In genomic region chr6:33201147-33201545, GRCh38 we compare ENCODE assay signal across 8 cellular contexts. TPM values are rescaled to one million over a fixed set of nuclear protein-coding genes. Genes with fewer than 3 reads are reported as not detected.
DNase-seq lines count a peak whose midpoint lies in the region; ATAC-seq, FAIRE-seq and TF ChIP-seq lines count a peak whose summit lies in the region.

No MANE protein-coding gene starts in this region.

- peak overlapping the region; percentile 95 to 100 (median 97) for H3K27ac ChIP-seq in BLaER1 treated with 17β-estradiol and CSF1 and Interleukin-3, amounts not matched to agents 10 nM and 100 nM
- peak overlapping the region; percentile 97 for H3K27ac ChIP-seq in effector memory CD4-positive, alpha-beta T cell (ENCODE audit: insufficient read depth, low read length, poor library complexity, severe bottlenecking)

- H3K4me3 Mint-ChIP-seq in natural killer cell, result peak overlapping the region; percentile 99

- peaks cover 32 to 45% (median 38%) of the 10 kb centered on the region in 11 experiments for H3K36me3 ChIP-seq in BLaER1 treated with 17β-estradiol and CSF1 and Interleukin-3, amounts not matched to agents 10 nM and 100 nM
- H3K36me3 ChIP-seq in MG63, result peaks cover 81% of the 10 kb centered on the region
- H3K36me3 ChIP-seq in effector memory CD4-positive, alpha-beta T cell (ENCODE audit: control insufficient read depth, insufficient read depth, low read length), result peaks cover 29% of the 10 kb centered on the region

- intact Hi-C loops in natural killer cell (cut with micrococcal nuclease), result loop anchor here (2.0 to 5.0 kb wide), 3 partner anchors 98 to 349 kb away; partner anchors contain the start of genes PHF1, PSMB9, RGL2 and TAP1

- peak overlapping the region; percentile 95 to 100 (median 99) for H3K4me2 ChIP-seq in BLaER1 treated with 17β-estradiol and CSF1 and Interleukin-3, amounts not matched to agents 10 nM and 100 nM

- no peak for FAIRE-seq in GM12891 (lab: Jason Lieb, UNC)

- H3K27me3 ChIP-seq in BLaER1 treated with 17β-estradiol and CSF1 and Interleukin-3, amounts not matched to agents 10 nM and 100 nM, result peaks cover 0 to 15% (median 3%) of the 10 kb centered on the region in 11 experiments; a peak in 10 of 22 replicates
- no peaks in the 10 kb centered on the region for H3K27me3 ChIP-seq in MG63
- H3K27me3 ChIP-seq in effector memory CD4-positive, alpha-beta T cell (replicated peaks; ENCODE audit: control insufficient read depth, insufficient read depth, low read length, poor library complexity, severe bottlenecking), result no peaks in the 10 kb centered on the region

- peaks cover 75 to 93% of the 10 kb centered on the region in 2 donors for H3K4me1 Mint-ChIP-seq in natural killer cell

- H3K27me3 Mint-ChIP-seq in natural killer cell (ENCODE audit: low read depth in 2 of 2), result no peaks in the 10 kb centered on the region

- H3K27ac Mint-ChIP-seq in natural killer cell, result peak overlapping the region; percentile 98

- peak overlapping the region; percentile 65 to 98 (median 90) for H3K4me3 ChIP-seq in BLaER1 treated with 17β-estradiol and CSF1 and Interleukin-3, amounts not matched to agents 10 nM and 100 nM
- peak overlapping the region; percentile 96 for H3K4me3 ChIP-seq in MG63
- peak overlapping the region; percentile 90 for H3K4me3 ChIP-seq in effector memory CD4-positive, alpha-beta T cell (ENCODE audit: insufficient read depth, low read depth, low read length, poor library complexity, severe bottlenecking)

- ATAC-seq in natural killer cell, result no peak

- TF ChIP-seq CTCF in natural killer cell (IDR thresholded peaks at IDR 0.05), result no peak

- H3K36me3 Mint-ChIP-seq in natural killer cell, result peaks cover 20% of the 10 kb centered on the region

- H3K9ac ChIP-seq in BLaER1 treated with 17β-estradiol and CSF1 and Interleukin-3, amounts not matched to agents 10 nM and 100 nM, result peak overlapping the region; percentile 93 to 100 (median 98)

- TF ChIP-seq POLR2A in GM12891 (IDR thresholded peaks at IDR 0.05; ENCODE audit: low read depth, low read length), result no peak

- no peaks in the 10 kb centered on the region for H3K9me3 ChIP-seq in BLaER1 treated with 17β-estradiol and CSF1 and Interleukin-3, amounts not matched to agents 10 nM and 100 nM (replicated peaks in 1 of 11)
- H3K9me3 ChIP-seq in MG63, result no peaks in the 10 kb centered on the region
- no peaks in the 10 kb centered on the region for H3K9me3 ChIP-seq in effector memory CD4-positive, alpha-beta T cell (ENCODE audit: control insufficient read depth, low read length)

- peak; percentile 56 for DNase-seq in MG63
- DNase-seq in effector memory CD4-positive, alpha-beta T cell, result no peak
- DNase-seq in natural killer cell, result no peak
- no peak for DNase-seq in cerebellum (ENCODE audit: low spot score)
- DNase-seq in cerebellar nuclear complex (lab: John Stamatoyannopoulos, UW), result no peak
- no peak for DNase-seq in GM12891 (ENCODE audit: insufficient read length, low spot score)
- no peak for DNase-seq in stimulated activated CD4-positive, alpha-beta T cell treated with anti-CD3 and anti-CD28 coated beads, Interleukin-4, amount 100 ng/mL, for 4 hours

- H3K4me1 ChIP-seq in BLaER1 treated with 17β-estradiol and CSF1 and Interleukin-3, amounts not matched to agents 10 nM and 100 nM, result peaks cover 45 to 71% (median 66%) of the 10 kb centered on the region in 10 experiments
- peaks cover 33% of the 10 kb centered on the region for H3K4me1 ChIP-seq in effector memory CD4-positive, alpha-beta T cell (ENCODE audit: control insufficient read depth, insufficient read depth, low read length, poor library complexity, severe bottlenecking)

- H4K20me1 ChIP-seq in BLaER1 treated with 17β-estradiol and CSF1 and Interleukin-3, amounts not matched to agents 10 nM and 100 nM, result peaks cover 13 to 45% (median 23%) of the 10 kb centered on the region in 11 experiments; a peak in 17 of 22 replicates

- H3K9me3 Mint-ChIP-seq in natural killer cell, result no peaks in the 10 kb centered on the region

TF ChIP-seq in GM12891, 5 proteins besides CTCF, POLR2A, EP300 and RAD21:
- TF ChIP-seq SPI1 (IDR thresholded peaks at IDR 0.05; ENCODE audit: low read depth, low read length), result no peak
- no peak for TF ChIP-seq TAF1 (IDR thresholded peaks at IDR 0.05; ENCODE audit: low read depth, low read length)
- no peak for TF ChIP-seq PAX5 (IDR thresholded peaks at IDR 0.05; ENCODE audit: insufficient read depth, low read length, severe bottlenecking)
- no peak for TF ChIP-seq POLR2AphosphoS5 (IDR thresholded peaks at IDR 0.05; ENCODE audit: low read depth, low read length)
- TF ChIP-seq POU2F2 (IDR thresholded peaks at IDR 0.05; ENCODE audit: low read depth, low read length), result no peak

RNA-seq across cellular contexts. Expression of gene SLC39A7, which starts 0.5 kb away (rescaled TPM):
- 397 and 459 TPM in 2 replicates for total RNA-seq in MG63 (2014; rRNA removed; shearing (Covaris generic); ENCODE audit: low replicate concordance)
- total RNA-seq in natural killer cell, result 10 to 100 TPM; 38.9 to 45.7 (median 45.6) TPM
- total RNA-seq in cerebellum, result 30.8 TPM
- polyA plus RNA-seq in GM12891 (2012; ENCODE audit: low read depth, missing spikeins), result 42.4 TPM

RNA-seq across cellular contexts. Expression of gene RXRB, which starts 0.7 kb away (rescaled TPM):
- total RNA-seq in MG63 (2014; rRNA removed; shearing (Covaris generic); ENCODE audit: low replicate concordance), result 43.6 and 58.8 TPM in 2 replicates
- total RNA-seq in natural killer cell, result 10 to 100 TPM; 72.3 to 96.4 (median 73.9) TPM
- total RNA-seq in cerebellum, result 23.2 TPM
- 22.0 TPM for polyA plus RNA-seq in GM12891 (2012; ENCODE audit: low read depth, missing spikeins)

RNA-seq across cellular contexts. Expression of gene HSD17B8, which starts 3.3 kb away (rescaled TPM):
- total RNA-seq in MG63 (2014; rRNA removed; shearing (Covaris generic); ENCODE audit: low replicate concordance), result not detected in 2 replicates
- total RNA-seq in natural killer cell (1 to 10 TPM; 5.4 to 7.7 (median 6.8) TPM), cerebellum (2.4 TPM)
- 19.0 TPM for polyA plus RNA-seq in GM12891 (2012; ENCODE audit: low read depth, missing spikeins)

RNA-seq across cellular contexts. Expression of gene RING1, which starts 7.2 kb away (rescaled TPM):
- 77.7 and 171 TPM in 2 replicates for total RNA-seq in MG63 (2014; rRNA removed; shearing (Covaris generic); ENCODE audit: low replicate concordance)
- total RNA-seq in natural killer cell (10 to 100 TPM; 34.5 to 40.3 (median 36.5) TPM), cerebellum (15.2 TPM)
- polyA plus RNA-seq in GM12891 (2012; ENCODE audit: low read depth, missing spikeins), result 25.2 TPM

RNA-seq across cellular contexts. Expression of gene COL11A2, which starts 8.9 kb away (rescaled TPM):
- total RNA-seq in MG63 (2014; rRNA removed; shearing (Covaris generic); ENCODE audit: low replicate concordance), result 0.99 and 2.6 TPM in 2 replicates
- total RNA-seq in natural killer cell (1 to 10 TPM in 1 of 3 donors, under 1 TPM in 2; 0.93 to 2.0 (median 0.94) TPM), cerebellum (1.9 TPM)
- polyA plus RNA-seq in GM12891 (2012; ENCODE audit: low read depth, missing spikeins), result 0.50 TPM
